8 cellular contexts compared by ENCODE assay signal in genomic region chr6:35844290-35844689, GRCh38. TPM values are rescaled to one million over a fixed set of nuclear protein-coding genes. Genes with fewer than 3 reads are reported as not detected.
"Had no signal": no experiment of that assay in that cellular context is flagged by ENCODE, and none has a peak within 500 bp of the region (broad histone marks: within the 10 kb centered on the region; RNA-seq: fewer than 3 reads in every experiment).

No MANE protein-coding gene starts in this region.

- H3K27ac ChIP-seq: HL-60 had no signal

- H3K4me3 Mint-ChIP-seq: GM23338, H9 had no signal

- H3K4me3 ChIP-seq: GM23338, K562 had no signal

- H2AFZ ChIP-seq: GM23338 had no signal

- DNase-seq: H9, HCEC 1CT, IMR-90 had no signal

- ATAC-seq: GM23338, K562 had no signal

- H3K4me2 ChIP-seq: GM23338 had no signal

- H3K27ac Mint-ChIP-seq: GM23338 had no signal

- H3K4me1 Mint-ChIP-seq: GM23338 had no signal

RNA-seq across cellular contexts. Expression of gene LHFPL5, which starts 39.1 kb away (rescaled TPM):
- total RNA-seq: GM23338, H1, H9, HT1080, IMR-90, K562 had no signal

RNA-seq across cellular contexts. Expression of gene CLPS, which starts 47.2 kb away (rescaled TPM):
- total RNA-seq: GM23338, H1, H9, HT1080, IMR-90 had no signal
